17 cellular contexts compared by ENCODE assay signal in the genomic region with DNA sequence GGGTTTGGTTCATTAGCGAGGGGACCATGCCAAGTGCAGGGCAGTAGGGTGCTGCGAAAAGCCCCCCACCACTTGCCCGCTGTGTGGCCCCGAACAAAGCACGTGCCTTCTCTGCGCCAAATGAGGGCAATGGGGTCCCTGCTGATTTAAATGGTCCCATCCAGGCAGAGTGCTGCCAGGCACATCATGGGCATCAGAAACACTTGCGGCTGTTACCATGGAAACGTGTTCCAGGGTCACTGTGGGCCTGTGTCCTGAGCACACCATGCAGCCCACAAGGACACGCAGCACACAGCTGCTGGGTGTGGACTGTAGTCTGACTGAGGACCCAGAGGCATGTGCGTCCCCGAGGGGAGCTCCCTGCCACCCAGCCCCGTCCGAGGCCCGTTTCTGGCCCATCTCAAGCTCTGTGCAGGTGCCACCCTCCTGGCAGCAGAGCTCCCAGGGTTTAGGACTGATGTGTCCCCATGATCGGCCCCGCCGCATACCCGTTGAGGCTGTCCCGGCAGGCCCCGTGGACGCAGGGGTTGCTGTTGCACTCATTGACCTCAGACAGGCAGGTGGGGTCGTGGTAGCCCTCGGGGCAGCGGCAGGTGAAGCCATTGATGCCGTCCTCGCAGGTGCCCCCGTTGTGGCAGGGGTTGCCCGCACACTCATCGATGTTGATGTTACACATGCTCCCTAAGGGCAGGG. TPM values are rescaled to one million over a fixed set of nuclear protein-coding genes. Genes with fewer than 3 reads are reported as not detected.
A peak's percentile ranks its signal among the peaks of the same experiment; 100 is the strongest.
DNase-seq lines count a peak whose midpoint lies in the region; ATAC-seq and TF ChIP-seq lines count a peak whose summit lies in the region.
"Had no signal": no experiment of that assay in that cellular context is flagged by ENCODE, and none has a peak within 500 bp of the region (broad histone marks: within the 10 kb centered on the region; RNA-seq: fewer than 3 reads in every experiment).

No MANE protein-coding gene starts in this region.

- H3K4me3 ChIP-seq in heart right ventricle = no peak overlapping the region
- no peak overlapping the region for H3K4me3 ChIP-seq in right atrium auricular region
- no peak overlapping the region for H3K4me3 ChIP-seq in upper lobe of left lung
- H3K4me3 ChIP-seq: SJCRH30 had no signal

- DNase-seq in heart right ventricle (no peak), right atrium auricular region (ENCODE audit: low spot score) (no peak), RWPE1 (ENCODE audit: low spot score) (no peak), upper lobe of left lung (peak in 1 of 2 donors; percentile 79), KG1 (lab: John Stamatoyannopoulos, UW) (no peak), erythroblast (lab: John Stamatoyannopoulos, UW) (no peak)
- DNase-seq in stimulated activated CD4-positive, alpha-beta T cell treated with anti-CD3 and anti-CD28 coated beads, Interleukin-4, amount 100 ng/mL, for 4 hours = no peak
- DNase-seq: GDM1, NCI-H1092, NCI-H1436, NCI-H187 treated with DMSO at 0.1 percent for 48 hours, NCI-H2107, NCI-H510A, NCI-H774, SJCRH30 had no signal

- 89 to 91% methylated on average over 29 of the region's 29 CpGs for WGBS in heart right ventricle, 2 donors
- 88 to 98% methylated on average over 6 to 22 of the region's 29 CpGs for WGBS in upper lobe of left lung, 2 donors

- TF ChIP-seq EP300 in upper lobe of left lung (IDR thresholded peaks at IDR 0.05) = no peak

- H3K36me3 ChIP-seq in heart right ventricle (peaks cover 17 to 100% (median 64%) of the 10 kb centered on the region in 9 donors), right atrium auricular region (peaks cover 60% of the 10 kb centered on the region), upper lobe of left lung (peaks cover 55 to 100% (median 100%) of the 10 kb centered on the region in 4 donors)

- no peaks in the 10 kb centered on the region for H3K9me3 ChIP-seq in heart right ventricle
- H3K9me3 ChIP-seq in right atrium auricular region = no peaks in the 10 kb centered on the region
- H3K9me3 ChIP-seq in upper lobe of left lung = no peaks in the 10 kb centered on the region
- H3K9me3 ChIP-seq: SJCRH30 had no signal

- no peak for ATAC-seq in heart right ventricle
- ATAC-seq in upper lobe of left lung (ENCODE audit: low FRiP score in 2 of 2) = no peak
- ATAC-seq: Panc1 had no signal

- H3K4me1 ChIP-seq in heart right ventricle = peaks cover 13 to 62% (median 35%) of the 10 kb centered on the region in 9 donors
- H3K4me1 ChIP-seq in right atrium auricular region = peaks cover 0 to 27% of the 10 kb centered on the region in 2 donors
- peaks cover 21 to 67% (median 47%) of the 10 kb centered on the region in 4 donors for H3K4me1 ChIP-seq in upper lobe of left lung
- H3K4me1 ChIP-seq: SJCRH30 had no signal

- POLR2A ChIA-PET in RWPE1 (lab: Yijun Ruan, JAX; ENCODE audit: low non-redundant PET) = interaction anchor here (0.7 kb wide), 1 partner anchor 26 kb away, joined by 4 read pairs; no protein-coding TSS in a partner anchor

- intact Hi-C loops in heart right ventricle (cut with DNase I) = no loop called here

- TF ChIP-seq CTCF in heart right ventricle (IDR thresholded peaks at IDR 0.05) (no peak), right atrium auricular region (IDR thresholded peaks at IDR 0.05) (no peak), RWPE1 (conservative IDR thresholded peaks at IDR 0.05; ENCODE audit: low read depth) (no peak), upper lobe of left lung (IDR thresholded peaks at IDR 0.05) (no peak)

- TF ChIP-seq POLR2A in upper lobe of left lung (IDR thresholded peaks at IDR 0.05) (no peak), erythroblast (IDR thresholded peaks at IDR 0.05; ENCODE audit: low read length) (no peak)

- H3K27ac ChIP-seq in heart right ventricle (peak overlapping the region in 6 of 10 donors; percentile 2 to 98 (median 92)), right atrium auricular region (no peak overlapping the region), RWPE1 (peak overlapping the region; percentile 40), layer of hippocampus (ENCODE audit: low read depth, low read length) (peak overlapping the region; percentile 72), upper lobe of left lung (peak overlapping the region; percentile 52 to 95 (median 88))
- H3K27ac ChIP-seq: SJCRH30 had no signal

- CTCF ChIA-PET in RWPE1 (lab: Yijun Ruan, JAX) = interaction anchor here (0.6 to 1.0 kb wide), 5 partner anchors 14 to 321 kb away, joined by 3 to 6 read pairs (median 4); no protein-coding TSS in a partner anchor

- no peaks in the 10 kb centered on the region for H3K27me3 ChIP-seq in heart right ventricle
- H3K27me3 ChIP-seq in right atrium auricular region = no peaks in the 10 kb centered on the region
- H3K27me3 ChIP-seq in layer of hippocampus (ENCODE audit: control insufficient read depth, insufficient read depth, low read length) = no peaks in the 10 kb centered on the region
- no peaks in the 10 kb centered on the region for H3K27me3 ChIP-seq in upper lobe of left lung
- H3K27me3 ChIP-seq: SJCRH30 had no signal

RNA-seq across cellular contexts. Expression of a gene that starts 31.3 kb away (rescaled TPM):
- total RNA-seq in heart right ventricle (10 to 100 TPM; 21.9 to 35.9 (median 28.6) TPM), right atrium auricular region (10 to 100 TPM; 32.6 to 41.6 TPM), upper lobe of left lung (10 to 100 TPM; 64.1 to 89.1 (median 72.1) TPM)
- 10 to 100 TPM; 24.4 to 35.6 TPM for polyA plus RNA-seq in heart right ventricle

RNA-seq across cellular contexts. Expression of a gene that starts 31.7 kb away (rescaled TPM):
- total RNA-seq in heart right ventricle (10 to 100 TPM; 12.0 to 27.0 (median 21.8) TPM), right atrium auricular region (10 to 100 TPM; 14.2 to 39.7 TPM), upper lobe of left lung (100 to 1,000 TPM in 4 of 6 donors, 10 to 100 TPM in 2; 49.6 to 175 (median 110) TPM)
- 10 to 100 TPM in 1 of 2 donors, 1 to 10 TPM in 1; 7.3 to 14.5 TPM for polyA plus RNA-seq in heart right ventricle

Comparison
In these comparisons a context has a peak if more than half of its experiments do, and no peak if none do; other contexts are left out.
1. H3K27ac ChIP-seq: peak in heart right ventricle (6 of 10), RWPE1 (single experiment), layer of hippocampus (single experiment) and upper lobe of left lung (4 of 4); none in right atrium auricular region (0 of 2).